In genomic region chr17:9022553-9023388, GRCh38 we compare ENCODE assay signal across 9 cellular contexts. TPM values are rescaled to one million over a fixed set of nuclear protein-coding genes. Genes with fewer than 3 reads are reported as not detected.
A peak's percentile ranks its signal among the peaks of the same experiment; 100 is the strongest.
DNase-seq lines count a peak whose midpoint lies in the region; ATAC-seq and TF ChIP-seq lines count a peak whose summit lies in the region.
"Had no signal": no experiment of that assay in that cellular context is flagged by ENCODE, and none has a peak within 500 bp of the region (broad histone marks: within the 10 kb centered on the region; RNA-seq: fewer than 3 reads in every experiment).

No MANE protein-coding gene starts in this region.

- no TSS peak for BruUV-seq in OCI-LY7 (replicated peaks; lab: Mats Ljungman, UMichigan)
- BruUV-seq in PC-3 (replicated peaks; lab: Mats Ljungman, UMichigan) = no TSS peak

- H3K9me3 ChIP-seq in right atrium auricular region = no peaks in the 10 kb centered on the region
- no peaks in the 10 kb centered on the region for H3K9me3 ChIP-seq in OCI-LY7 (ENCODE audit: low read length)
- no peaks in the 10 kb centered on the region for H3K9me3 ChIP-seq in PC-3 (ENCODE audit: low read length)

- intact Hi-C loops in activated T-helper 1 cell treated with anti-CD3 and anti-CD28 coated beads, Interleukin-12 subunit alpha, Interleukin-12 subunit beta, Interleukin-2, Interleukin-4 antibody, amounts not matched to agents 30 ng/mL and 10 ng/mL and 1 ng/mL, durations not matched to agents 14 hours and 24 hours and 36 hours (cut with micrococcal nuclease) = loop anchor here (10.0 kb wide), 2 partner anchors 272 to 1808 kb away; partner anchors contain the start of genes ACADVL and DLG4
- intact Hi-C loops in OCI-LY7 (cut with micrococcal nuclease; ENCODE audit: unreplicated experiment) (loop anchor here (10.0 kb wide), 1 partner anchor 62 kb away; no protein-coding TSS in a partner anchor), PC-3 (cut with micrococcal nuclease) (no loop called here)

- H3K36me3 ChIP-seq in right atrium auricular region (peaks cover 6% of the 10 kb centered on the region), OCI-LY7 (ENCODE audit: insufficient read depth, low read length) (no peaks in the 10 kb centered on the region), PC-3 (ENCODE audit: low read depth, low read length) (no peaks in the 10 kb centered on the region)

- no peak overlapping the region for H3K9ac ChIP-seq in PC-3 (ENCODE audit: low read length)

- H3K4me2 ChIP-seq in OCI-LY7 (ENCODE audit: low read length) (no peak overlapping the region), PC-3 (ENCODE audit: low read length) (no peak overlapping the region)

- H4K20me1 ChIP-seq in OCI-LY7 (ENCODE audit: insufficient read depth, low read length) = no peaks in the 10 kb centered on the region
- no peaks in the 10 kb centered on the region for H4K20me1 ChIP-seq in PC-3 (ENCODE audit: low read length)

- H3K27ac Mint-ChIP-seq in activated T-helper 1 cell treated with anti-CD3 and anti-CD28 coated beads, Interleukin-12 subunit alpha, Interleukin-12 subunit beta, Interleukin-2, Interleukin-4 antibody, amounts not matched to agents 30 ng/mL and 10 ng/mL and 1 ng/mL, durations not matched to agents 14 hours and 24 hours and 36 hours = peak overlapping the region; percentile 78

- POLR2A ChIA-PET in OCI-LY7 (lab: Charles Lee) = no interaction called here
- POLR2A ChIA-PET in PC-3 (lab: Charles Lee; ENCODE audit: unreplicated experiment) = no interaction called here

- peak; percentile 47 for DNase-seq in GM13976 (ENCODE audit: low spot score)
- DNase-seq in activated T-helper 1 cell treated with anti-CD3 and anti-CD28 coated beads, Interleukin-12 subunit alpha, Interleukin-12 subunit beta, Interleukin-2, Interleukin-4 antibody, amounts not matched to agents 30 ng/mL and 10 ng/mL and 1 ng/mL, durations not matched to agents 14 hours and 24 hours and 36 hours (ENCODE audit: low spot score) = no peak
- no peak for DNase-seq in right atrium auricular region (ENCODE audit: low spot score)
- no peak for DNase-seq in skeletal muscle cell (ENCODE audit: low read depth)
- no peak for DNase-seq in mesenteric fat pad (ENCODE audit: low spot score)
- no peak for DNase-seq in OCI-LY7 (ENCODE audit: low spot score)
- no peak for DNase-seq in PC-3

- H3K27me3 Mint-ChIP-seq in activated T-helper 1 cell treated with anti-CD3 and anti-CD28 coated beads, Interleukin-12 subunit alpha, Interleukin-12 subunit beta, Interleukin-2, Interleukin-4 antibody, amounts not matched to agents 30 ng/mL and 10 ng/mL and 1 ng/mL, durations not matched to agents 14 hours and 24 hours and 36 hours (ENCODE audit: insufficient read depth) = peaks cover 66% of the 10 kb centered on the region

- CTCF ChIA-PET in OCI-LY7 (lab: Charles Lee; ENCODE audit: unreplicated experiment) (no interaction called here), PC-3 (lab: Charles Lee) (no interaction called here)

- H3K9me2 ChIP-seq in OCI-LY7 (ENCODE audit: insufficient read depth, low read length) (no peaks in the 10 kb centered on the region), PC-3 (replicated peaks; ENCODE audit: low read length) (no peaks in the 10 kb centered on the region)

- H3K4me1 ChIP-seq in right atrium auricular region (peaks cover 0 to 33% of the 10 kb centered on the region in 2 donors), OCI-LY7 (ENCODE audit: insufficient read depth, low read length, poor library complexity, severe bottlenecking) (no peaks in the 10 kb centered on the region), PC-3 (ENCODE audit: insufficient read depth, low read length) (no peaks in the 10 kb centered on the region)

- in situ Hi-C loops in GM13976 (cut with MboI; ENCODE audit: low sequenced_read_pairs, unreplicated experiment) = loop anchor here (25.0 kb wide), 1 partner anchor 515 kb away; no protein-coding TSS in a partner anchor

- H3K27ac ChIP-seq in right atrium auricular region = peak overlapping the region; percentile 90 to 92
- no peak overlapping the region for H3K27ac ChIP-seq in OCI-LY7 (ENCODE audit: low read depth, low read length, poor library complexity, severe bottlenecking)
- H3K27ac ChIP-seq in PC-3 (ENCODE audit: low read length) = no peak overlapping the region
- H3K27ac ChIP-seq: HL-60 had no signal

- TF ChIP-seq CTCF in GM13976 (IDR thresholded peaks at IDR 0.05; ENCODE audit: borderline replicate concordance, control extremely low read depth, extremely low read depth, insufficient read depth, missing control alignments) (no peak), right atrium auricular region (IDR thresholded peaks at IDR 0.05) (no peak), OCI-LY7 (conservative IDR thresholded peaks at IDR 0.05; ENCODE audit: low read length) (no peak), PC-3 (conservative IDR thresholded peaks at IDR 0.05; ENCODE audit: low read depth, low read length) (no peak)

- H3K9me3 Mint-ChIP-seq in activated T-helper 1 cell treated with anti-CD3 and anti-CD28 coated beads, Interleukin-12 subunit alpha, Interleukin-12 subunit beta, Interleukin-2, Interleukin-4 antibody, amounts not matched to agents 30 ng/mL and 10 ng/mL and 1 ng/mL, durations not matched to agents 14 hours and 24 hours and 36 hours = no peaks in the 10 kb centered on the region

- H2AFZ ChIP-seq in OCI-LY7 (ENCODE audit: low read length) (no peak overlapping the region), PC-3 (ENCODE audit: low read length) (no peak overlapping the region)

- no peaks in the 10 kb centered on the region for H3K36me3 Mint-ChIP-seq in activated T-helper 1 cell treated with anti-CD3 and anti-CD28 coated beads, Interleukin-12 subunit alpha, Interleukin-12 subunit beta, Interleukin-2, Interleukin-4 antibody, amounts not matched to agents 30 ng/mL and 10 ng/mL and 1 ng/mL, durations not matched to agents 14 hours and 24 hours and 36 hours (ENCODE audit: low read depth)

- no peaks in the 10 kb centered on the region for H3K27me3 ChIP-seq in right atrium auricular region
- H3K27me3 ChIP-seq in PC-3 (ENCODE audit: low read length) = peaks cover 21% of the 10 kb centered on the region

- ATAC-seq in PC-3 = no peak
- no peak for ATAC-seq in GM19023 (IDR thresholded peaks at IDR 0.05; ENCODE audit: unreplicated experiment)

- H3K79me2 ChIP-seq in OCI-LY7 (ENCODE audit: insufficient read depth, low read depth, low read length) (no peaks in the 10 kb centered on the region), PC-3 (ENCODE audit: low read length) (no peaks in the 10 kb centered on the region)

- H3K4me3 Mint-ChIP-seq in activated T-helper 1 cell treated with anti-CD3 and anti-CD28 coated beads, Interleukin-12 subunit alpha, Interleukin-12 subunit beta, Interleukin-2, Interleukin-4 antibody, amounts not matched to agents 30 ng/mL and 10 ng/mL and 1 ng/mL, durations not matched to agents 14 hours and 24 hours and 36 hours = peak overlapping the region; percentile 91

- no peaks in the 10 kb centered on the region for H3F3A ChIP-seq in PC-3 (ENCODE audit: low read length, unreplicated experiment)

- H3K4me3 ChIP-seq in right atrium auricular region (peak overlapping the region; percentile 55 to 73), skeletal muscle cell (ENCODE audit: low read depth, low read length) (peak overlapping the region; percentile 55), OCI-LY7 (ENCODE audit: low read depth, low read length, poor library complexity, severe bottlenecking) (no peak overlapping the region), PC-3 (ENCODE audit: low read length) (no peak overlapping the region)

- peaks cover 4% of the 10 kb centered on the region for H3K4me1 Mint-ChIP-seq in activated T-helper 1 cell treated with anti-CD3 and anti-CD28 coated beads, Interleukin-12 subunit alpha, Interleukin-12 subunit beta, Interleukin-2, Interleukin-4 antibody, amounts not matched to agents 30 ng/mL and 10 ng/mL and 1 ng/mL, durations not matched to agents 14 hours and 24 hours and 36 hours (ENCODE audit: low read depth)

RNA-seq across cellular contexts. Expression of gene NTN1, which starts 1.5 kb away (rescaled TPM):
- total RNA-seq in activated T-helper 1 cell treated with anti-CD3 and anti-CD28 coated beads, Interleukin-12 subunit alpha, Interleukin-12 subunit beta, Interleukin-2, Interleukin-4 antibody, amounts not matched to agents 30 ng/mL and 10 ng/mL and 1 ng/mL, durations not matched to agents 14 hours and 24 hours and 36 hours = 0.34 and 0.44 TPM in 2 replicates
- total RNA-seq in right atrium auricular region (100 to 1,000 TPM; 142 to 163 TPM), mesenteric fat pad (3.1 TPM), OCI-LY7 (2022) (not detected in 2 replicates), PC-3 (2014; rRNA removed) (0.12 and 0.22 TPM in 2 replicates)
- total RNA-seq in OCI-LY7 (2014; rRNA removed; shearing (Covaris generic)) = 0.05 TPM in 1 of 2 replicates, not detected in the other

RNA-seq across cellular contexts. Expression of gene PIK3R5, which starts 57.3 kb away (rescaled TPM):
- total RNA-seq in activated T-helper 1 cell treated with anti-CD3 and anti-CD28 coated beads, Interleukin-12 subunit alpha, Interleukin-12 subunit beta, Interleukin-2, Interleukin-4 antibody, amounts not matched to agents 30 ng/mL and 10 ng/mL and 1 ng/mL, durations not matched to agents 14 hours and 24 hours and 36 hours = 30.5 and 33.6 TPM in 2 replicates
- 1 to 10 TPM; 5.0 to 7.5 TPM for total RNA-seq in right atrium auricular region
- 34.5 TPM for total RNA-seq in mesenteric fat pad
- 0.76 and 1.2 TPM in 2 replicates for total RNA-seq in OCI-LY7 (2014; rRNA removed; shearing (Covaris generic))
- total RNA-seq in OCI-LY7 (2022) = 0.68 and 1.5 TPM in 2 replicates
- not detected in 2 replicates for total RNA-seq in PC-3 (2014; rRNA removed)

Comparison
In these comparisons a context has a peak if more than half of its experiments do, and no peak if none do; other contexts are left out.
1. H3K27ac ChIP-seq: peak in right atrium auricular region (2 of 2); none in OCI-LY7 (single experiment) and PC-3 (single experiment).
2. H3K4me3 ChIP-seq: peak in right atrium auricular region (2 of 2) and skeletal muscle cell (single experiment); none in OCI-LY7 (single experiment) and PC-3 (single experiment).
3. RNA of gene NTN1, which starts 1.5 kb away (total RNA-seq): 142 to 163 TPM in right atrium auricular region; 3.1 TPM in mesenteric fat pad (single experiment), 0.34 to 0.44 TPM in activated T-helper 1 cell treated with anti-CD3 and anti-CD28 coated beads, Interleukin-12 subunit alpha, Interleukin-12 subunit beta, Interleukin-2, Interleukin-4 antibody, amounts not matched to agents 30 ng/mL and 10 ng/mL and 1 ng/mL, durations not matched to agents 14 hours and 24 hours and 36 hours, 0.12 to 0.22 TPM in PC-3 and 0.05 TPM in OCI-LY7; every median in the first group is over 10 times any median in the second.